27 cellular contexts compared by ENCODE assay signal in genomic region chr16:87070657-87071056, GRCh38.
"Had no signal": no experiment of that assay in that cellular context is flagged by ENCODE, and none has a peak within 500 bp of the region (broad histone marks: within the 10 kb centered on the region; RNA-seq: fewer than 3 reads in every experiment).

No MANE protein-coding gene starts in this region.

- ATAC-seq: activated CD8-positive, alpha-beta T cell treated with anti-CD3 and anti-CD28 coated beads for 36 hours; activated T-cell treated with anti-CD3 and anti-CD28 coated beads, Interleukin-2, amount 50 U/mL, for 72 hours; activated T-helper 17 cell treated with anti-CD3 and anti-CD28 coated beads, Interleukin-2, amount 50 U/mL, for 72 hours; K562; Panc1 had no signal

- H3K4me3 ChIP-seq: K562, SJCRH30, SK-N-MC had no signal

- H3K27me3 ChIP-seq: brain microvascular endothelial cell, SJCRH30 had no signal

- H3K27ac ChIP-seq: brain microvascular endothelial cell, SJCRH30, SK-N-MC had no signal

- H3K9me3 Mint-ChIP-seq: activated CD4-positive, alpha-beta T cell treated with anti-CD3 and anti-CD28 coated beads, Interleukin-2, amount 10 ng/mL, durations not matched to agents 24 days and 14 days; activated CD8-positive, alpha-beta T cell treated with anti-CD3 and anti-CD28 coated beads for 36 hours; activated naive CD8-positive, alpha-beta T cell treated with anti-CD3 and anti-CD28 coated beads for 36 hours; activated T-cell treated with anti-CD3 and anti-CD28 coated beads, Interleukin-2, amount 50 U/mL, for 72 hours; activated T-helper 17 cell treated with anti-CD3 and anti-CD28 coated beads, Interleukin-2, amount 50 U/mL, for 72 hours had no signal

- H3K27ac Mint-ChIP-seq: activated CD4-positive, alpha-beta T cell treated with anti-CD3 and anti-CD28 coated beads, Interleukin-2, amount 10 ng/mL, durations not matched to agents 24 days and 14 days; activated CD8-positive, alpha-beta T cell treated with anti-CD3 and anti-CD28 coated beads for 36 hours; activated naive CD8-positive, alpha-beta T cell treated with anti-CD3 and anti-CD28 coated beads for 36 hours; activated T-cell treated with anti-CD3 and anti-CD28 coated beads, Interleukin-2, amount 50 U/mL, for 72 hours; activated T-helper 17 cell treated with anti-CD3 and anti-CD28 coated beads, Interleukin-2, amount 50 U/mL, for 72 hours had no signal

- H3K36me3 Mint-ChIP-seq: activated naive CD8-positive, alpha-beta T cell treated with anti-CD3 and anti-CD28 coated beads for 36 hours had no signal

- H3K4me1 ChIP-seq: SJCRH30 had no signal

- H3K36me3 ChIP-seq: brain microvascular endothelial cell, SJCRH30 had no signal

- DNase-seq: activated CD4-positive, alpha-beta T cell treated with anti-CD3 and anti-CD28 coated beads, Interleukin-2, amount 10 ng/mL, durations not matched to agents 24 days and 14 days; activated CD4-positive, alpha-beta T cell treated with anti-CD3 and anti-CD28 coated beads, Interleukin-2, amount 50 U/mL, for 4 hours; activated CD8-positive, alpha-beta T cell treated with anti-CD3 and anti-CD28 coated beads for 36 hours; activated effector memory CD4-positive, alpha-beta T cell treated with anti-CD3 and anti-CD28 coated beads, Interleukin-2, amount 50 U/mL, for 16 hours; activated naive CD4-positive, alpha-beta T cell; activated naive CD4-positive, alpha-beta T cell treated with anti-CD3 and anti-CD28 coated beads, Interleukin-2, amount 50 U/mL, for 16 hours; activated naive CD8-positive, alpha-beta T cell treated with anti-CD3 and anti-CD28 coated beads for 36 hours; activated T-cell treated with anti-CD3 and anti-CD28 coated beads, Interleukin-2, amount 50 U/mL, for 1 hour; activated T-cell treated with anti-CD3 and anti-CD28 coated beads, Interleukin-2, amount 50 U/mL, for 72 hours; amniotic stem cell; aorta; brain microvascular endothelial cell; central memory CD4-positive, alpha-beta T cell; NCI-H1105; NCI-H1417 treated with DMSO at 0.1 percent for 48 hours; NCI-H187 treated with DMSO at 0.1 percent for 48 hours; NCI-H2081 treated with DMSO at 0.1 percent for 48 hours; NCI-H226; NCI-H446 treated with DMSO at 0.1 percent for 48 hours; NCI-H524; SHP77; SJCRH30; T1000 had no signal

- H3K9me3 ChIP-seq: SJCRH30 had no signal

- FAIRE-seq: K562 had no signal

- H3K4me1 Mint-ChIP-seq: activated naive CD8-positive, alpha-beta T cell treated with anti-CD3 and anti-CD28 coated beads for 36 hours; activated T-helper 17 cell treated with anti-CD3 and anti-CD28 coated beads, Interleukin-2, amount 50 U/mL, for 72 hours had no signal

- H3K4me3 Mint-ChIP-seq: activated CD4-positive, alpha-beta T cell treated with anti-CD3 and anti-CD28 coated beads, Interleukin-2, amount 10 ng/mL, durations not matched to agents 24 days and 14 days; activated CD8-positive, alpha-beta T cell treated with anti-CD3 and anti-CD28 coated beads for 36 hours; activated naive CD8-positive, alpha-beta T cell treated with anti-CD3 and anti-CD28 coated beads for 36 hours; activated T-cell treated with anti-CD3 and anti-CD28 coated beads, Interleukin-2, amount 50 U/mL, for 72 hours; activated T-helper 17 cell treated with anti-CD3 and anti-CD28 coated beads, Interleukin-2, amount 50 U/mL, for 72 hours had no signal
